11 cellular contexts compared by ENCODE assay signal in the genomic region with DNA sequence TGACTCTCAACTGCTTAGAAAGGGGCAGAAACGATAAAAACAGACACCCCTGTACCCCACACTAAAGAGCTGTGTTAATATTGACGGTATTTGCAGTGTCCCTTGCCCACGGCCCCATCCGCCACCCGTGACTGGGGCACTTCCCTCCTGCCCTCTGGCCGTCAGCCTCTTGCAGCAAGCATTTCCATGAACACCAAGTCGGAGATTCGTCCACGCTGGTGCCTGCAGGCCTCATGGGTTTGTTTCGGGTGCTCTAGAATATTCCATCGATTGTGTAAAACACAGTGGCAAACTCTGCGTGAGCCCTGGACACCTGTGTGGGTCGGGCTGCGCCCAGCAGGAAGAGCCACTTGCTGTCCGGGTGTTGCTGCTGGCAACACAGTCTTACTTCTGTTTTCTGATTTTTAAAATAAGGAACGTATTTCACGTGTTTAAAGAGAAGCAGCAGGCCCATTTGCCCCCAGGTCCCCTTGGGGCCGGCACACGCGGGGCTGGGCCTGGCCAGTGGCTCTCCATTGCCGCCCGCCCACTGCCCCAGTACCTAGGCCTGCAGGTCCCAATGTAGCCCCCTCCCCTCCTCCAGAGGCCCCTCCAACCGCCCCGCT. TPM values are rescaled to one million over a fixed set of nuclear protein-coding genes. Genes with fewer than 3 reads are reported as not detected.
DNase-seq lines count a peak whose midpoint lies in the region; ATAC-seq and TF ChIP-seq lines count a peak whose summit lies in the region.
"Had no signal": no experiment of that assay in that cellular context is flagged by ENCODE, and none has a peak within 500 bp of the region (broad histone marks: within the 10 kb centered on the region; RNA-seq: fewer than 3 reads in every experiment).

No MANE protein-coding gene starts in this region.

- H3K4me1 Mint-ChIP-seq in CD14-positive monocyte (peaks cover 26% of the 10 kb centered on the region), nephron progenitor cell (peaks cover 6% of the 10 kb centered on the region)
- no peaks in the 10 kb centered on the region for H3K4me1 Mint-ChIP-seq in activated naive CD8-positive, alpha-beta T cell treated with anti-CD3 and anti-CD28 coated beads, Interleukin-2, amount 10 ng/mL, durations not matched to agents 7 days and 5 days

- H3K27ac Mint-ChIP-seq in CD14-positive monocyte = peak overlapping the region; percentile 84 to 95 (median 94)
- H3K27ac Mint-ChIP-seq in activated naive CD8-positive, alpha-beta T cell treated with anti-CD3 and anti-CD28 coated beads, Interleukin-2, amount 10 ng/mL, durations not matched to agents 7 days and 5 days = peak overlapping the region; percentile 11
- peak overlapping the region; percentile 95 for H3K27ac Mint-ChIP-seq in nephron progenitor cell

- POLR2A ChIA-PET in activated naive CD8-positive, alpha-beta T cell treated with anti-CD3 and anti-CD28 coated beads, Interleukin-2, amount 10 ng/mL, durations not matched to agents 7 days and 5 days (lab: Charles Lee) = interaction anchor here (1.2 to 1.3 kb wide), 2 partner anchors 9 to 21 kb away, joined by 3 to 6 read pairs; no protein-coding TSS in a partner anchor

- peak; percentile 46 for TF ChIP-seq POLR2A in GM19193 (IDR thresholded peaks at IDR 0.05; ENCODE audit: extremely low read depth, insufficient read depth, insufficient read length)

- ATAC-seq in activated naive CD8-positive, alpha-beta T cell treated with anti-CD3 and anti-CD28 coated beads, Interleukin-2, amount 10 ng/mL, durations not matched to agents 7 days and 5 days (ENCODE audit: low read depth) = no peak
- no peak for ATAC-seq in GM21447 (IDR thresholded peaks at IDR 0.05; ENCODE audit: unreplicated experiment)
- no peak for ATAC-seq in GM19397 (IDR thresholded peaks at IDR 0.05; ENCODE audit: unreplicated experiment)
- ATAC-seq: pancreas had no signal

- no peaks in the 10 kb centered on the region for H3K27me3 Mint-ChIP-seq in CD14-positive monocyte (ENCODE audit: low read depth in 3 of 3)
- H3K27me3 Mint-ChIP-seq in activated naive CD8-positive, alpha-beta T cell treated with anti-CD3 and anti-CD28 coated beads, Interleukin-2, amount 10 ng/mL, durations not matched to agents 7 days and 5 days = no peaks in the 10 kb centered on the region
- no peaks in the 10 kb centered on the region for H3K27me3 Mint-ChIP-seq in nephron progenitor cell (ENCODE audit: low read depth, poor library complexity)

- TF ChIP-seq CTCF in CD14-positive monocyte (IDR thresholded peaks at IDR 0.05) (no peak), nephron progenitor cell (IDR thresholded peaks at IDR 0.05) (no peak)

- DNase-seq in CD14-positive monocyte (ENCODE audit: low spot score) = no peak
- no peak for DNase-seq in activated naive CD8-positive, alpha-beta T cell treated with anti-CD3 and anti-CD28 coated beads, Interleukin-2, amount 10 ng/mL, durations not matched to agents 7 days and 5 days
- no peak for DNase-seq in nephron progenitor cell
- DNase-seq in KG1 (lab: John Stamatoyannopoulos, UW) = no peak
- DNase-seq in H4 (ENCODE audit: low spot score) = no peak
- DNase-seq: COR-L47, islet precursor cell had no signal

- H3K4me3 Mint-ChIP-seq in CD14-positive monocyte = peak overlapping the region; percentile 75 to 90
- H3K4me3 Mint-ChIP-seq in activated naive CD8-positive, alpha-beta T cell treated with anti-CD3 and anti-CD28 coated beads, Interleukin-2, amount 10 ng/mL, durations not matched to agents 7 days and 5 days = no peak overlapping the region
- H3K4me3 Mint-ChIP-seq in nephron progenitor cell = no peak overlapping the region

- H3K36me3 Mint-ChIP-seq in CD14-positive monocyte (peaks cover 22 to 46% of the 10 kb centered on the region in 2 donors), nephron progenitor cell (ENCODE audit: low read depth) (no peaks in the 10 kb centered on the region)
- peaks cover 3% of the 10 kb centered on the region for H3K36me3 Mint-ChIP-seq in activated naive CD8-positive, alpha-beta T cell treated with anti-CD3 and anti-CD28 coated beads, Interleukin-2, amount 10 ng/mL, durations not matched to agents 7 days and 5 days

- intact Hi-C loops in CD14-positive monocyte (cut with micrococcal nuclease) = no loop called here

- H3K9me3 Mint-ChIP-seq in CD14-positive monocyte (no peaks in the 10 kb centered on the region), nephron progenitor cell (no peaks in the 10 kb centered on the region)
- H3K9me3 Mint-ChIP-seq in activated naive CD8-positive, alpha-beta T cell treated with anti-CD3 and anti-CD28 coated beads, Interleukin-2, amount 10 ng/mL, durations not matched to agents 7 days and 5 days = no peaks in the 10 kb centered on the region

RNA-seq across cellular contexts. Expression of gene CYBC1, which starts 10.1 kb away (rescaled TPM):
- polyA plus RNA-seq in CD14-positive monocyte = 100 to 1,000 TPM; 160 to 217 TPM
- 100 to 1,000 TPM; 301 to 323 TPM for total RNA-seq in activated naive CD8-positive, alpha-beta T cell treated with anti-CD3 and anti-CD28 coated beads, Interleukin-2, amount 10 ng/mL, durations not matched to agents 7 days and 5 days
- total RNA-seq in H4 (2014; rRNA removed; shearing (Covaris generic)) = 73.5 and 78.9 TPM in 2 replicates

RNA-seq across cellular contexts. Expression of gene NARF, which starts 18.1 kb away (rescaled TPM):
- 100 to 1,000 TPM; 100 to 101 TPM for polyA plus RNA-seq in CD14-positive monocyte
- total RNA-seq in activated naive CD8-positive, alpha-beta T cell treated with anti-CD3 and anti-CD28 coated beads, Interleukin-2, amount 10 ng/mL, durations not matched to agents 7 days and 5 days = 100 to 1,000 TPM; 106 to 121 TPM
- 71.6 and 74.3 TPM in 2 replicates for total RNA-seq in H4 (2014; rRNA removed; shearing (Covaris generic))

RNA-seq across cellular contexts. Expression of gene OGFOD3, which starts 22.1 kb away (rescaled TPM):
- 10 to 100 TPM; 25.2 to 36.4 TPM for polyA plus RNA-seq in CD14-positive monocyte
- total RNA-seq in activated naive CD8-positive, alpha-beta T cell treated with anti-CD3 and anti-CD28 coated beads, Interleukin-2, amount 10 ng/mL, durations not matched to agents 7 days and 5 days = 10 to 100 TPM; 24.4 to 27.4 TPM
- total RNA-seq in H4 (2014; rRNA removed; shearing (Covaris generic)) = 28.3 and 30.1 TPM in 2 replicates

RNA-seq across cellular contexts. Expression of gene HEXD, which starts 22.3 kb away (rescaled TPM):
- polyA plus RNA-seq in CD14-positive monocyte = 10 to 100 TPM in 1 of 2 donors, 1 to 10 TPM in 1; 8.9 to 12.7 TPM
- 10 to 100 TPM; 84.1 to 84.8 TPM for total RNA-seq in activated naive CD8-positive, alpha-beta T cell treated with anti-CD3 and anti-CD28 coated beads, Interleukin-2, amount 10 ng/mL, durations not matched to agents 7 days and 5 days
- total RNA-seq in H4 (2014; rRNA removed; shearing (Covaris generic)) = 6.3 and 8.4 TPM in 2 replicates

Comparison
In these comparisons a context has a peak if more than half of its experiments do, and no peak if none do; other contexts are left out.
1. H3K27ac Mint-ChIP-seq: peak in every context shown above with its lines; median percentile 95 in nephron progenitor cell; 94 in CD14-positive monocyte; 11 in activated naive CD8-positive, alpha-beta T cell treated with anti-CD3 and anti-CD28 coated beads, Interleukin-2, amount 10 ng/mL, durations not matched to agents 7 days and 5 days.
2. H3K4me3 Mint-ChIP-seq: peak in CD14-positive monocyte (2 of 2); none in activated naive CD8-positive, alpha-beta T cell treated with anti-CD3 and anti-CD28 coated beads, Interleukin-2, amount 10 ng/mL, durations not matched to agents 7 days and 5 days (single experiment) and nephron progenitor cell (single experiment).